Comparison of ENCODE assay signal across 8 cellular contexts in the genomic region with DNA sequence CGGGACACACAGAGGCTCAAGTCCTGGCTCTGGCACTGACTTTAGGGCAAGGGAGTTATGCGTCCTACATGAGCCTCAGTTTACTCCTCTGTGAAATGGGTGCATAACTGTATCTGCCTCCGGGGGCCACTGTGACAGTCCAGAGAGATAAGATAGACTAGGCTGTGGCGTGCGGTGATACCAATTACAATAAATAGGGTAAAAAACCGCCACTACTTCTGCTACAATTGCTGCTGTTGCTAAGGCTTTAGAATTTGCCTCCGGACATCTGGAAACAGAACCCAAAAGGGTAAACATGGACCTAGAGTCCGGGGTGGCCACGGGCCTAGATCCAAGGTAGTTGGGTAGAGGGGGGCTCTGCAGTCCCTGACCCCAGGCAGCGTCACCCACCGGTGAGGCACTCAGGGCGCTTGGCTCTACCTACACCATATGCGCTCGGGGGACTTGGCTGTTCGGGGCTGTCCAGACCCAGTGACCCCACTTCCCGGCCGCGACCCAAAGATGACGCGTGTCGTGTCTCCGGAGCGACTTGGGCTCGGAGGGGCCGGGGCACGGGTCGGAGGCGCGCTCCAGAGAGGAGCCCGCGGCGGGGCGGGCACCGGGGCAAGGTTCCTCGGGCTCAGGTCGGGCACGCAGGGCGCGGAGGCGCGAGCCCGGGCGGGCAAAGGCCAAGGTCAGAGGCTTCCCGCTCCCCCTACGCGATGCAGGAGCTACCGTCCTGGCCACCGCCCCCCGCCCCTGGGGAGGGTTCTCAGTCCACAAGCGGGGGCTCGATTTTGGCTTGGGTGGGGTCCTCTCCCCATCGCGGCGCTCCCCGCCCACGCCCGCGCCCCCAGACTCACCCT. TPM values are rescaled to one million over a fixed set of nuclear protein-coding genes. Genes with fewer than 3 reads are reported as not detected.
DNase-seq lines count a peak whose midpoint lies in the region; ATAC-seq and TF ChIP-seq lines count a peak whose summit lies in the region.

No MANE protein-coding gene starts in this region.

- no peaks in the 10 kb centered on the region for H3K9me3 Mint-ChIP-seq in activated CD4-positive, alpha-beta T cell treated with anti-CD3 and anti-CD28 coated beads, Interleukin-2, amount 10 ng/mL, durations not matched to agents 7 days and 5 days
- H3K9me3 Mint-ChIP-seq in nephron progenitor cell = no peaks in the 10 kb centered on the region

- no peak overlapping the region for H3K27ac Mint-ChIP-seq in activated CD4-positive, alpha-beta T cell treated with anti-CD3 and anti-CD28 coated beads, Interleukin-2, amount 10 ng/mL, durations not matched to agents 7 days and 5 days
- no peak overlapping the region for H3K27ac Mint-ChIP-seq in nephron progenitor cell

- no peak for TF ChIP-seq EP300 in esophagus muscularis mucosa (IDR thresholded peaks at IDR 0.05)

- WGBS in esophagus muscularis mucosa = 16% methylated on average over 23 of the region's 58 CpGs

- CTCF ChIA-PET in activated CD4-positive, alpha-beta T cell treated with anti-CD3 and anti-CD28 coated beads, Interleukin-2, amount 10 ng/mL, durations not matched to agents 7 days and 5 days (lab: Charles Lee) = no interaction called here

- POLR2A ChIA-PET in activated CD4-positive, alpha-beta T cell treated with anti-CD3 and anti-CD28 coated beads, Interleukin-2, amount 10 ng/mL, durations not matched to agents 7 days and 5 days (lab: Charles Lee) = interaction anchor here (0.6 kb wide), 1 partner anchor 206 kb away, joined by 4 read pairs; no protein-coding TSS in a partner anchor

- ATAC-seq in RWPE2 (ENCODE audit: low read depth) = no peak
- ATAC-seq in HG03025 (IDR thresholded peaks at IDR 0.05; ENCODE audit: low FRiP score, unreplicated experiment) = no peak

- peaks cover 13% of the 10 kb centered on the region for H3K4me1 Mint-ChIP-seq in activated CD4-positive, alpha-beta T cell treated with anti-CD3 and anti-CD28 coated beads, Interleukin-2, amount 10 ng/mL, durations not matched to agents 7 days and 5 days
- peaks cover 21% of the 10 kb centered on the region for H3K4me1 Mint-ChIP-seq in nephron progenitor cell

- H3K36me3 Mint-ChIP-seq in activated CD4-positive, alpha-beta T cell treated with anti-CD3 and anti-CD28 coated beads, Interleukin-2, amount 10 ng/mL, durations not matched to agents 7 days and 5 days (ENCODE audit: low read depth) = no peaks in the 10 kb centered on the region
- no peaks in the 10 kb centered on the region for H3K36me3 Mint-ChIP-seq in nephron progenitor cell (ENCODE audit: low read depth)

- no peaks in the 10 kb centered on the region for H3K27me3 ChIP-seq in RWPE2 (ENCODE audit: insufficient read depth, poor library complexity, severe bottlenecking)
- H3K27me3 ChIP-seq in esophagus muscularis mucosa = no peaks in the 10 kb centered on the region

- H3K27ac ChIP-seq in RWPE2 (ENCODE audit: poor library complexity, severe bottlenecking) (no peak overlapping the region), esophagus muscularis mucosa (replicated peaks in 1 of 4) (peak overlapping the region; percentile 90 to 94 (median 94))

- in situ Hi-C loops in ACHN (cut with HindIII; ENCODE audit: low pct_ligation_motif_present, low pct_unique_long_range_greater_than_20kb, low sequenced_read_pairs) = no loop called here

- H3K4me3 ChIP-seq in RWPE2 (ENCODE audit: severe bottlenecking) = peak overlapping the region; percentile 58
- peak overlapping the region; percentile 83 to 100 (median 100) for H3K4me3 ChIP-seq in esophagus muscularis mucosa

- no peak for DNase-seq in activated CD4-positive, alpha-beta T cell treated with anti-CD3 and anti-CD28 coated beads, Interleukin-2, amount 10 ng/mL, durations not matched to agents 7 days and 5 days
- DNase-seq in activated CD4-positive, alpha-beta T cell treated with anti-CD3 and anti-CD28 coated beads for 1 hour = no peak
- no peak for DNase-seq in RWPE2 (ENCODE audit: low spot score)
- no peak for DNase-seq in esophagus muscularis mucosa (ENCODE audit: extremely low spot score)
- peak; percentile 38 for DNase-seq in nephron progenitor cell
- DNase-seq in ACHN = no peak
- no peak for DNase-seq in HT-29 (ENCODE audit: low spot score)

- intact Hi-C loops in esophagus muscularis mucosa (cut with DNase I) = no loop called here

- peaks cover 36% of the 10 kb centered on the region for H3K27me3 Mint-ChIP-seq in activated CD4-positive, alpha-beta T cell treated with anti-CD3 and anti-CD28 coated beads, Interleukin-2, amount 10 ng/mL, durations not matched to agents 7 days and 5 days
- peaks cover 67% of the 10 kb centered on the region for H3K27me3 Mint-ChIP-seq in nephron progenitor cell (ENCODE audit: low read depth, poor library complexity)

- TF ChIP-seq POLR2A in esophagus muscularis mucosa (IDR thresholded peaks at IDR 0.05; ENCODE audit: low read depth) = no peak

- H3K36me3 ChIP-seq in RWPE2 (ENCODE audit: low read depth) = no peaks in the 10 kb centered on the region
- H3K36me3 ChIP-seq in esophagus muscularis mucosa = no peaks in the 10 kb centered on the region

- H3K9me3 ChIP-seq in RWPE2 (ENCODE audit: severe bottlenecking) = no peaks in the 10 kb centered on the region
- no peaks in the 10 kb centered on the region for H3K9me3 ChIP-seq in esophagus muscularis mucosa

- H3K4me1 ChIP-seq in RWPE2 (ENCODE audit: insufficient read depth, poor library complexity, severe bottlenecking) (no peaks in the 10 kb centered on the region), esophagus muscularis mucosa (peaks cover 18 to 63% (median 42%) of the 10 kb centered on the region in 4 donors)

- no peak for TF ChIP-seq CTCF in RWPE2 (IDR thresholded peaks at IDR 0.05; ENCODE audit: poor library complexity, severe bottlenecking)
- TF ChIP-seq CTCF in esophagus muscularis mucosa (IDR thresholded peaks at IDR 0.05) = no peak
- no peak for TF ChIP-seq CTCF in nephron progenitor cell (IDR thresholded peaks at IDR 0.05)

- H3K4me3 Mint-ChIP-seq in activated CD4-positive, alpha-beta T cell treated with anti-CD3 and anti-CD28 coated beads, Interleukin-2, amount 10 ng/mL, durations not matched to agents 7 days and 5 days = peak overlapping the region; percentile 50
- H3K4me3 Mint-ChIP-seq in nephron progenitor cell = peak overlapping the region; percentile 80

RNA-seq across cellular contexts. Expression of a gene that starts 1.0 kb away (rescaled TPM):
- total RNA-seq in activated CD4-positive, alpha-beta T cell treated with anti-CD3 and anti-CD28 coated beads, Interleukin-2, amount 10 ng/mL, durations not matched to agents 7 days and 5 days = 1 to 10 TPM; 2.0 to 2.5 TPM
- total RNA-seq in esophagus muscularis mucosa = 100 to 1,000 TPM in 2 of 4 donors, 10 to 100 TPM in 2; 72.3 to 143 (median 92.5) TPM
- total RNA-seq in HT-29 (2014; rRNA removed; shearing (Covaris generic)) = 12.5 and 16.8 TPM in 2 replicates

RNA-seq across cellular contexts. Expression of a gene that starts 55.6 kb away (rescaled TPM):
- 10 to 100 TPM; 78.3 to 88.2 TPM for total RNA-seq in activated CD4-positive, alpha-beta T cell treated with anti-CD3 and anti-CD28 coated beads, Interleukin-2, amount 10 ng/mL, durations not matched to agents 7 days and 5 days
- total RNA-seq in esophagus muscularis mucosa = 10 to 100 TPM; 25.0 to 40.3 (median 29.4) TPM
- 31.4 and 33.0 TPM in 2 replicates for total RNA-seq in HT-29 (2014; rRNA removed; shearing (Covaris generic))
